ENCODE assay signal across 8 cellular contexts in the genomic region with DNA sequence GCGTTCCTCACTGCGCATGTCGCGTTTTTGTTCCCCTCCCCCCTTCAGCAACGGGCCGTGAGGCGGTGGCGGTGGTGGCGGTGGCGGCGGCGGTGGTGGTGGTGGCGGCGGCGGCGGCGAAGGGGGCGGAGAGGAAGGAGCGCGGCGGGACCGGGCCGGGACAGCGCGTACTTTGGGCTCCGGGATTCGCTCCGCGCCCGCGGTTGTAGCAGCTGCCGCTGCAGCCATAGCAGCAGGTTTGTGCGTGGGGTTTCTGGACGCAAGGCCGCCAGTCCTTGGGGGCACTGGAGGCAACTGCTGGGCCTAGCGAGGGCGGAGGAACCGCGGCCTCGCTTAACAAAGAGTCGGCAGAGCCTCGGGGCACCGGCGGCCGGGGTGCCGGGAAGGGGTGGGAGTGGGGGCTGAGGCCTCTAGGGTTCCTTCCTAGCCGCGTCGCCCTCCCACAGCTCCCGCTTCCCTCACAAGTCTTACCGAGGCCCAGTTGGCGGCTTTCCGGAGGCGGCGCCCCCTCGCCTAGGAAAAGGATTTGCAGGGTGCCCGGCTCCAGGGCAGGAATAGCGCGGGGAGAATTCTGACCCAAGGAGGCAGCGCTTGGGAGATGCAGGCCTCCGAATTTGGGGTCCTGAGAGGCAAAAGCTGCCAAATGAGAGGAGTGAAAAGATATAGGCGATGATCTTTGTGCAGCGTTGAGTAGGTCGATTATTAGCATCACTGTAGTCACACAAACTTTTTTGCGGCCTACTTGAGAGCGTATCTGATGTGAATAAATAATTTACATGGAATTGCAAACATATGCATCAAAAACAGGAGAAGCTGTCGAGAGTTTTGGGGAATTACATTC. TPM values are rescaled to one million over a fixed set of nuclear protein-coding genes. Genes with fewer than 3 reads are reported as not detected.
DNase-seq lines count a peak whose midpoint lies in the region; ATAC-seq and TF ChIP-seq lines count a peak whose summit lies in the region.

A gene with protein sequence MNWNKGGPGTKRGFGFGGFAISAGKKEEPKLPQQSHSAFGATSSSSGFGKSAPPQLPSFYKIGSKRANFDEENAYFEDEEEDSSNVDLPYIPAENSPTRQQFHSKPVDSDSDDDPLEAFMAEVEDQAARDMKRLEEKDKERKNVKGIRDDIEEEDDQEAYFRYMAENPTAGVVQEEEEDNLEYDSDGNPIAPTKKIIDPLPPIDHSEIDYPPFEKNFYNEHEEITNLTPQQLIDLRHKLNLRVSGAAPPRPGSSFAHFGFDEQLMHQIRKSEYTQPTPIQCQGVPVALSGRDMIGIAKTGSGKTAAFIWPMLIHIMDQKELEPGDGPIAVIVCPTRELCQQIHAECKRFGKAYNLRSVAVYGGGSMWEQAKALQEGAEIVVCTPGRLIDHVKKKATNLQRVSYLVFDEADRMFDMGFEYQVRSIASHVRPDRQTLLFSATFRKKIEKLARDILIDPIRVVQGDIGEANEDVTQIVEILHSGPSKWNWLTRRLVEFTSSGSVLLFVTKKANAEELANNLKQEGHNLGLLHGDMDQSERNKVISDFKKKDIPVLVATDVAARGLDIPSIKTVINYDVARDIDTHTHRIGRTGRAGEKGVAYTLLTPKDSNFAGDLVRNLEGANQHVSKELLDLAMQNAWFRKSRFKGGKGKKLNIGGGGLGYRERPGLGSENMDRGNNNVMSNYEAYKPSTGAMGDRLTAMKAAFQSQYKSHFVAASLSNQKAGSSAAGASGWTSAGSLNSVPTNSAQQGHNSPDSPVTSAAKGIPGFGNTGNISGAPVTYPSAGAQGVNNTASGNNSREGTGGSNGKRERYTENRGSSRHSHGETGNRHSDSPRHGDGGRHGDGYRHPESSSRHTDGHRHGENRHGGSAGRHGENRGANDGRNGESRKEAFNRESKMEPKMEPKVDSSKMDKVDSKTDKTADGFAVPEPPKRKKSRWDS (plus strand): TSS at position 30 of the 841 bp plus-strand sequence. CDS start 12,880 bp downstream, outside the sequence.

- no peaks in the 10 kb centered on the region for H3K9me3 Mint-ChIP-seq in natural killer cell treated with Interleukin-12 subunit alpha and Interleukin-12 subunit beta and Interleukin-15 and Interleukin-18, amount 100 ng/mL, for 72 hours

- DNase-seq in GM12865 (ENCODE audit: low read depth) (no peak), HFF-Myc (ENCODE audit: extremely low read depth, low read depth) (no peak), NCI-H524 treated with DMSO at 0.1 percent for 48 hours (lab: John Stamatoyannopoulos, UW) (peak; percentile 3), activated T-helper 1 cell treated with Interleukin-2 at 50 U/mL for 16 hours (ENCODE audit: low read depth) (peak; percentile 84), fibroblast of lung (ENCODE audit: low read depth in 2 of 2) (peak; percentile 63 to 68), transverse colon (peak; percentile 94), NCI-H187 treated with DMSO at 0.1 percent for 48 hours (lab: John Stamatoyannopoulos, UW) (no peak)
- DNase-seq in natural killer cell treated with Interleukin-12 subunit alpha and Interleukin-12 subunit beta and Interleukin-15 and Interleukin-18, amount 100 ng/mL, for 72 hours (ENCODE audit: low spot score) = no peak

- H3K36me3 Mint-ChIP-seq in natural killer cell treated with Interleukin-12 subunit alpha and Interleukin-12 subunit beta and Interleukin-15 and Interleukin-18, amount 100 ng/mL, for 72 hours = peaks cover 14% of the 10 kb centered on the region

- H3K4me1 ChIP-seq in fibroblast of lung (ENCODE audit: control insufficient read depth, extremely low read depth, insufficient read depth, low read length) (no peaks in the 10 kb centered on the region), transverse colon (peaks cover 15 to 37% (median 31%) of the 10 kb centered on the region in 4 donors)

- H3K27me3 ChIP-seq in fibroblast of lung (ENCODE audit: control insufficient read depth, insufficient read depth, low read length) (no peaks in the 10 kb centered on the region), transverse colon (no peaks in the 10 kb centered on the region)

- H3K27ac ChIP-seq in fibroblast of lung (ENCODE audit: insufficient read depth, low read length) (peak within 1 kb of the TSS; percentile 100), transverse colon (peak within 1 kb of the TSS; percentile 93 to 98 (median 96))

- H3K4me3 Mint-ChIP-seq in natural killer cell treated with Interleukin-12 subunit alpha and Interleukin-12 subunit beta and Interleukin-15 and Interleukin-18, amount 100 ng/mL, for 72 hours = peak within 1 kb of the TSS; percentile 92

- intact Hi-C loops in transverse colon (cut with DNase I; ENCODE audit: low total_unique reads) = loop anchor here (10.0 kb wide), 1 partner anchor 70 kb away; the partner anchor contains the start of gene SMARCD2

- peak; percentile 62 for TF ChIP-seq POLR2A in transverse colon (IDR thresholded peaks at IDR 0.05)

- H3K79me2 ChIP-seq in fibroblast of lung (ENCODE audit: control insufficient read depth, insufficient read depth, low read length) = peaks cover 90% of the 10 kb centered on the region

- H3K4me1 Mint-ChIP-seq in natural killer cell treated with Interleukin-12 subunit alpha and Interleukin-12 subunit beta and Interleukin-15 and Interleukin-18, amount 100 ng/mL, for 72 hours (ENCODE audit: low read depth in 2 of 2) = peaks cover 38 to 39% of the 10 kb centered on the region in 2 donors

- peak within 1 kb of the TSS; percentile 99 for H3K4me2 ChIP-seq in fibroblast of lung (ENCODE audit: extremely low read depth, insufficient read depth, low read length)

- TF ChIP-seq CTCF in GM12865 (IDR thresholded peaks at IDR 0.05; ENCODE audit: insufficient read depth, low read depth, low read length, missing control alignments) (no peak), HFF-Myc (IDR thresholded peaks at IDR 0.05; ENCODE audit: low read depth, low read length, missing control alignments) (no peak), fibroblast of lung (conservative IDR thresholded peaks at IDR 0.05 in 1 of 2, IDR thresholded peaks at IDR 0.05 in 1 of 2; ENCODE audit: low read depth in 1 of 2, low read length in 2 of 2) (peak; percentile 3 to 10), transverse colon (IDR thresholded peaks at IDR 0.05) (no peak)

- 0% methylated on average over 4 to 50 of the region's 67 CpGs for WGBS in transverse colon (ENCODE audit: low coverage in 1 of 2), 2 donors

- H4K20me1 ChIP-seq in fibroblast of lung (ENCODE audit: control insufficient read depth, extremely low read depth, insufficient read depth, low read length) = no peaks in the 10 kb centered on the region

- H3K9me3 ChIP-seq in fibroblast of lung (ENCODE audit: control insufficient read depth, insufficient read depth, low read depth, low read length) (no peaks in the 10 kb centered on the region), transverse colon (no peaks in the 10 kb centered on the region)

- peak in 1 of 2 donors; percentile 1 for ATAC-seq in natural killer cell treated with Interleukin-12 subunit alpha and Interleukin-12 subunit beta and Interleukin-15 and Interleukin-18, amount 100 ng/mL, for 72 hours

- H3K27ac Mint-ChIP-seq in natural killer cell treated with Interleukin-12 subunit alpha and Interleukin-12 subunit beta and Interleukin-15 and Interleukin-18, amount 100 ng/mL, for 72 hours = peak within 1 kb of the TSS; percentile 98 to 99

- in situ Hi-C loops in transverse colon (cut with MboI; ENCODE audit: low pct_ligation_motif_present in 1 of 4, low pct_unique_long_range_greater_than_20kb in 1 of 4, low sequenced_read_pairs in 3 of 4) = no loop called here

- no peak for TF ChIP-seq EP300 in transverse colon (IDR thresholded peaks at IDR 0.05; ENCODE audit: low read depth)

- peak within 1 kb of the TSS; percentile 88 for H2AFZ ChIP-seq in fibroblast of lung (ENCODE audit: low read length)

- H3K4me3 ChIP-seq in GM12865 (ENCODE audit: low read depth, low read length) (peak within 1 kb of the TSS; percentile 98), HFF-Myc (replicated peaks; ENCODE audit: low read depth, low read length) (peak within 1 kb of the TSS; percentile 97), fibroblast of lung (replicated peaks in 1 of 4; ENCODE audit: control extremely low read depth in 1 of 4, insufficient read depth in 1 of 4, low read depth in 3 of 4, low read length in 4 of 4) (peak within 1 kb of the TSS; percentile 89 to 100 (median 96)), transverse colon (peak within 1 kb of the TSS; percentile 82 to 96 (median 94))

- H3K27me3 Mint-ChIP-seq in natural killer cell treated with Interleukin-12 subunit alpha and Interleukin-12 subunit beta and Interleukin-15 and Interleukin-18, amount 100 ng/mL, for 72 hours = no peaks in the 10 kb centered on the region

- H3K36me3 ChIP-seq in fibroblast of lung (ENCODE audit: control insufficient read depth, insufficient read depth, low read length) (peaks cover 4% of the 10 kb centered on the region), transverse colon (peaks cover 0 to 7% (median 0%) of the 10 kb centered on the region in 4 donors)

- peak within 1 kb of the TSS; percentile 97 for H3K9ac ChIP-seq in fibroblast of lung (ENCODE audit: insufficient read depth, low read length)

RNA-seq across cellular contexts. Expression of the gene that starts here (rescaled TPM):
- 53.4 and 61.8 TPM in 2 replicates for total RNA-seq in fibroblast of lung
- 67.0 and 81.5 TPM in 2 replicates for polyA plus RNA-seq in fibroblast of lung
- polyA plus RNA-seq in fibroblast of lung (2012) = 56.0 and 63.3 TPM in 2 replicates
- polyA minus RNA-seq in fibroblast of lung (ENCODE audit: low replicate concordance) = 15.6 and 63.3 TPM in 2 replicates
- total RNA-seq in natural killer cell treated with Interleukin-12 subunit alpha and Interleukin-12 subunit beta and Interleukin-15 and Interleukin-18, amount 100 ng/mL, for 72 hours = 100 to 1,000 TPM; 107 to 161 TPM
- total RNA-seq in transverse colon = 100 to 1,000 TPM in 2 of 4 donors, 10 to 100 TPM in 2; 71.8 to 129 (median 99.4) TPM

Comparison
In these comparisons a context has a peak if more than half of its experiments do, and no peak if none do; other contexts are left out.
1. DNase-seq: peak in NCI-H524 treated with DMSO at 0.1 percent for 48 hours (single experiment), activated T-helper 1 cell treated with Interleukin-2 at 50 U/mL for 16 hours (single experiment), fibroblast of lung (2 of 2) and transverse colon (single experiment); none in GM12865 (single experiment), HFF-Myc (single experiment), natural killer cell treated with Interleukin-12 subunit alpha and Interleukin-12 subunit beta and Interleukin-15 and Interleukin-18, amount 100 ng/mL, for 72 hours (single experiment) and NCI-H187 treated with DMSO at 0.1 percent for 48 hours (single experiment).
2. CTCF ChIP-seq: peak in fibroblast of lung (2 of 2); none in GM12865 (single experiment), HFF-Myc (single experiment) and transverse colon (0 of 5).
3. Peak in every context shown above with its lines, with median percentiles within 50 percentile points of each other: H3K4me3 ChIP-seq.